18 cellular contexts compared by ENCODE assay signal in the genomic region with DNA sequence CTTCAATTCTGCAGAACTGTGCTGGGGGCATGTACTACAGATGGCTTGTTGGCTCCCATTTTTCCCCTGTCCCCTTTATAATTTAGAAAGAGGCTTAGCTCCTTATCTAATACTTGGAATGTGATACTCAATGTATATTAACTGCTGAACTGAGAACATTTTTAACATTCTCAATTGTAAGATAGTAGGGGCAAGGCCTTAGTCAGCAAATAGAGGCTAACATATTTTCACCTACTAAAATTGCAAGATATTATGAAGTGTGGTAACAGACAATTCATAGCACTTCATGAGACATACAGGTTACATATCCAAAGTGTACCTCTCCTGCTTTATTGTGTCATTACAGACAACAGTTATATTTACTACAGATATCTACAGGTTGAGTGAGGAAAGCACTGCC.
"Had no signal": no experiment of that assay in that cellular context is flagged by ENCODE, and none has a peak within 500 bp of the region (broad histone marks: within the 10 kb centered on the region; RNA-seq: fewer than 3 reads in every experiment).

No MANE protein-coding gene starts in this region.

- H3K4me3 Mint-ChIP-seq: activated CD8-positive, alpha-beta T cell treated with anti-CD3 and anti-CD28 coated beads, Interleukin-2, amount 10 ng/mL, durations not matched to agents 7 days and 5 days; activated T-helper 1 cell treated with anti-CD3 and anti-CD28 coated beads, Interleukin-12 subunit alpha, Interleukin-12 subunit beta, Interleukin-2, Interleukin-4 antibody, amounts not matched to agents 30 ng/mL and 10 ng/mL and 1 ng/mL, durations not matched to agents 14 hours and 24 hours and 36 hours; central memory CD8-positive, alpha-beta T cell; natural killer cell; WTC11 had no signal

- H3K36me3 Mint-ChIP-seq: natural killer cell, WTC11 had no signal

- ATAC-seq: activated CD8-positive, alpha-beta T cell treated with anti-CD3 and anti-CD28 coated beads, Interleukin-2, amount 10 ng/mL, durations not matched to agents 7 days and 5 days; body of pancreas; gastroesophageal sphincter; lower lobe of right lung; natural killer cell; WTC11 had no signal

- H3K4me3 ChIP-seq: adrenal gland, body of pancreas, gastroesophageal sphincter, lower lobe of right lung, vagina had no signal

- H3K4me1 ChIP-seq: adrenal gland, body of pancreas had no signal

- FAIRE-seq: small intestine had no signal

- H3K9me3 Mint-ChIP-seq: activated T-helper 1 cell treated with anti-CD3 and anti-CD28 coated beads, Interleukin-12 subunit alpha, Interleukin-12 subunit beta, Interleukin-2, Interleukin-4 antibody, amounts not matched to agents 30 ng/mL and 10 ng/mL and 1 ng/mL, durations not matched to agents 14 hours and 24 hours and 36 hours; central memory CD8-positive, alpha-beta T cell; natural killer cell; WTC11 had no signal

- DNase-seq: activated CD4-positive, alpha-beta T cell treated with anti-CD3 and anti-CD28 coated beads for 48 hours; activated CD8-positive, alpha-beta memory T cell treated with anti-CD3 and anti-CD28 coated beads, Interleukin-2, amount 50 U/mL, for 48 hours; activated CD8-positive, alpha-beta T cell treated with anti-CD3 and anti-CD28 coated beads, Interleukin-2, amount 10 ng/mL, durations not matched to agents 7 days and 5 days; activated naive CD4-positive, alpha-beta T cell treated with Interleukin-2 at 50 U/mL for 16 hours; body of pancreas; cortex of kidney; effector CD8-positive, alpha-beta T cell; lower lobe of right lung; natural killer cell; occipital lobe; small intestine; T-helper 1 cell had no signal

- H3K27ac ChIP-seq: adrenal gland, body of pancreas, lower lobe of right lung had no signal

- H3K4me1 Mint-ChIP-seq: central memory CD8-positive, alpha-beta T cell; natural killer cell had no signal

- H3K36me3 ChIP-seq: adrenal gland, gastroesophageal sphincter, lower lobe of right lung, vagina had no signal

- H3K27me3 ChIP-seq: adrenal gland, body of pancreas, gastroesophageal sphincter, vagina had no signal

- H3K9me3 ChIP-seq: adrenal gland, body of pancreas, gastroesophageal sphincter, lower lobe of right lung, vagina had no signal

- H3K27ac Mint-ChIP-seq: activated CD8-positive, alpha-beta T cell treated with anti-CD3 and anti-CD28 coated beads, Interleukin-2, amount 10 ng/mL, durations not matched to agents 7 days and 5 days; activated T-helper 1 cell treated with anti-CD3 and anti-CD28 coated beads, Interleukin-12 subunit alpha, Interleukin-12 subunit beta, Interleukin-2, Interleukin-4 antibody, amounts not matched to agents 30 ng/mL and 10 ng/mL and 1 ng/mL, durations not matched to agents 14 hours and 24 hours and 36 hours; natural killer cell; WTC11 had no signal
